Comparison of ENCODE assay signal across 1 cellular context in the genomic region with DNA sequence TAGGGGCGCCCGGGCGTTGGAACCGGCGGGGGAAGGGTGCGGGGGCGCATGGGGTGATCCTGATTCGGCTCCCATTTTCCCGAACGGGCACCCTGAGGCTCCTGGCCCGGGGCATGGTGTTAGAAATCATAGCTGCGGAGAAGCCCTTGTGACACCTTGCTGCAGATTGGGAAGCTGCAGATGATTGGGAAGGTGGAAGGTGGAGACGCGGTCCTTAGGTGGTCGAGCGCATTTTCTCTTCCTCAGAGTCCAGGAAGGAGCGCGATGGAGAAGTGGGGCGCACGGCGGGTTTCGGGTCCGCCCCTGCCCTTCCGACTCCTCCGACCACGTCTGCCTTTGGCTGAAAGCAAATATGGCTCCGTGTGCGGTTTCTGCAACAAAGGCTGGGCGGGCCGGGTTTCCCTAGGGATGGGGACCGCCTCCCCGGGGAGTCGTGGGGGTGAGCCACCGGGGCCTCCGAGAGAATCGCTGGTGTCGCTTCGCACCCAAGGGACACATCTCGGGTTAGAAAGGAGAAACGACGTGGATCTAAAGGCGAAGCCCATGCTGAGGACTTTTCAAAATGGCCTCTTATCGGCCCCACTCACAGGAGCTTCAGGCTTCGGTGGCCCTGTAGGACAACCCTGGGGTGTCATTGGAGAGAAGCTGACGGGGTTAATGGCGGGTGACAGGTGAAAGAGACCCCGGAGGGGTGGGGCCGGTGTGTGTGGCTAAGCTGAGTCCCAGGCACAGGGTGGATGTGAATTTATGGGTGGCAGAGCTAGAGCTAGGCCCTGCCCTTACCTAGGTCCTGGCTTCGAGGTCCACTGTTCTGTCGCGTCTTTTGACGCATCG.
A peak's percentile ranks its signal among the peaks of the same experiment; 100 is the strongest.
TF ChIP-seq lines count a peak whose summit lies in the region.

No MANE protein-coding gene starts in this region.

TF ChIP-seq in K562, 482 proteins besides CTCF, POLR2A, EP300 and RAD21 (continued from another document):
- TF ChIP-seq E2F8 (IDR thresholded peaks at IDR 0.05; ENCODE audit: low read depth, partially characterized antibody) (no peak), IRF2 (CRISPR knock-in tag; IDR thresholded peaks at IDR 0.05) (no peak), FOXA1 (IDR thresholded peaks at IDR 0.05; ENCODE audit: borderline replicate concordance) (no peak), ZNF778 (CRISPR knock-in tag; IDR thresholded peaks at IDR 0.05) (no peak), OTX1 (CRISPR knock-in tag; IDR thresholded peaks at IDR 0.05) (0 out of 2 replicates have a peak, but pooled peaks have one; percentile 59), PHB (CRISPR knock-in tag; IDR thresholded peaks at IDR 0.05) (no peak), ZNF696 (CRISPR knock-in tag; conservative IDR thresholded peaks at IDR 0.05) (no peak), SNIP1 (IDR thresholded peaks at IDR 0.05; ENCODE audit: low read depth) (no peak), TBL1XR1 (IDR thresholded peaks at IDR 0.05; ENCODE audit: low read length in 2 of 2) (no peak)
- TF ChIP-seq, protein P1, sequence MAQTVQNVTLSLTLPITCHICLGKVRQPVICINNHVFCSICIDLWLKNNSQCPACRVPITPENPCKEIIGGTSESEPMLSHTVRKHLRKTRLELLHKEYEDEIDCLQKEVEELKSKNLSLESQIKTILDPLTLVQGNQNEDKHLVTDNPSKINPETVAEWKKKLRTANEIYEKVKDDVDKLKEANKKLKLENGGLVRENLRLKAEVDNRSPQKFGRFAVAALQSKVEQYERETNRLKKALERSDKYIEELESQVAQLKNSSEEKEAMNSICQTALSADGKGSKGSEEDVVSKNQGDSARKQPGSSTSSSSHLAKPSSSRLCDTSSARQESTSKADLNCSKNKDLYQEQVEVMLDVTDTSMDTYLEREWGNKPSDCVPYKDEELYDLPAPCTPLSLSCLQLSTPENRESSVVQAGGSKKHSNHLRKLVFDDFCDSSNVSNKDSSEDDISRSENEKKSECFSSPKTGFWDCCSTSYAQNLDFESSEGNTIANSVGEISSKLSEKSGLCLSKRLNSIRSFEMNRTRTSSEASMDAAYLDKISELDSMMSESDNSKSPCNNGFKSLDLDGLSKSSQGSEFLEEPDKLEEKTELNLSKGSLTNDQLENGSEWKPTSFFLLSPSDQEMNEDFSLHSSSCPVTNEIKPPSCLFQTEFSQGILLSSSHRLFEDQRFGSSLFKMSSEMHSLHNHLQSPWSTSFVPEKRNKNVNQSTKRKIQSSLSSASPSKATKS (CRISPR knock-in tag; IDR thresholded peaks at IDR 0.05): no peak
